11 cellular contexts compared by ENCODE assay signal in genomic region chrX:40845331-40845911, GRCh38.
DNase-seq lines count a peak whose midpoint lies in the region; ATAC-seq, FAIRE-seq and TF ChIP-seq lines count a peak whose summit lies in the region.
"Had no signal": no experiment of that assay in that cellular context is flagged by ENCODE, and none has a peak within 500 bp of the region (broad histone marks: within the 10 kb centered on the region; RNA-seq: fewer than 3 reads in every experiment).

No MANE protein-coding gene starts in this region.

- no peak overlapping the region for H2BK12ac ChIP-seq in trophoblast cell (ENCODE audit: low read length)

- H3K4me1 Mint-ChIP-seq in WTC11 = peaks cover 42% of the 10 kb centered on the region

- WGBS in trophoblast cell (ENCODE audit: extremely low coverage, insufficient coverage, insufficient read length) = no CpG with 5 or more reads among the region's 5 CpGs

- peaks cover 13% of the 10 kb centered on the region for H3K4me1 ChIP-seq in cardiac muscle cell (ENCODE audit: low read depth)
- peaks cover 0 to 4% of the 10 kb centered on the region in 2 experiments for H3K4me1 ChIP-seq in trophoblast cell (ENCODE audit: control insufficient read depth in 1 of 2, insufficient read depth in 2 of 2, low read length in 2 of 2)
- H3K4me1 ChIP-seq: parathyroid adenoma, suprapubic skin had no signal

- H2AK5ac ChIP-seq in trophoblast cell (ENCODE audit: low read length) = no peak overlapping the region

- no peak overlapping the region for H3K4ac ChIP-seq in trophoblast cell (ENCODE audit: low read depth, low read length)

- H4K8ac ChIP-seq in trophoblast cell (ENCODE audit: low read depth, low read length) = no peak overlapping the region

- no peak overlapping the region for H2AFZ ChIP-seq in trophoblast cell (ENCODE audit: insufficient read depth, low read length, poor library complexity)
- H2AFZ ChIP-seq: parathyroid adenoma had no signal

- POLR2A ChIA-PET in WTC11 (lab: Charles Lee) = interaction anchor here (1.1 kb wide), 1 partner anchor 240 kb away, joined by 6 read pairs; the partner anchor contains the start of gene USP9X

- H3K14ac ChIP-seq in trophoblast cell (ENCODE audit: low read length) = no peak overlapping the region

- CTCF ChIA-PET in WTC11 (lab: Charles Lee) = no interaction called here

- peaks cover 22% of the 10 kb centered on the region for H3K9me3 Mint-ChIP-seq in WTC11

- H3K23ac ChIP-seq in trophoblast cell (ENCODE audit: low read length) = no peak overlapping the region

- H3K4me3 Mint-ChIP-seq in WTC11 = peak overlapping the region; percentile 31

- H4K91ac ChIP-seq in trophoblast cell (ENCODE audit: low read depth, low read length) = no peak overlapping the region

- no peak overlapping the region for H4K12ac ChIP-seq in trophoblast cell (ENCODE audit: low read depth, low read length)

- peaks cover 2% of the 10 kb centered on the region; the same call in 1 of the 2 replicates for H3K27me3 Mint-ChIP-seq in WTC11 (ENCODE audit: low read depth)

- peaks cover 30% of the 10 kb centered on the region for H3K36me3 Mint-ChIP-seq in WTC11

- H3K4me3 ChIP-seq in cardiac muscle cell (no peak overlapping the region), trophoblast cell (ENCODE audit: low read depth, low read length) (no peak overlapping the region)
- H3K4me3 ChIP-seq: suprapubic skin had no signal

- H3K27ac ChIP-seq in cardiac muscle cell (peak overlapping the region; percentile 94), trophoblast cell (ENCODE audit: low read depth, low read length) (peak overlapping the region; percentile 76)
- H3K27ac ChIP-seq: parathyroid adenoma, suprapubic skin had no signal

- peaks cover 12% of the 10 kb centered on the region for H3K79me1 ChIP-seq in trophoblast cell (ENCODE audit: low read length)

- no peaks in the 10 kb centered on the region for H3K79me2 ChIP-seq in trophoblast cell (ENCODE audit: control insufficient read depth, insufficient read depth, low read length, poor library complexity)
- H3K79me2 ChIP-seq: parathyroid adenoma had no signal

- H3K9me3 ChIP-seq in cardiac muscle cell (ENCODE audit: low read depth) (no peaks in the 10 kb centered on the region), trophoblast cell (ENCODE audit: insufficient read depth, low read depth, low read length) (no peaks in the 10 kb centered on the region)
- H3K9me3 ChIP-seq: suprapubic skin had no signal

- no peak for TF ChIP-seq CTCF in WTC11 (IDR thresholded peaks at IDR 0.05)
- no peak for TF ChIP-seq CTCF in cardiac muscle cell (IDR thresholded peaks at IDR 0.05; ENCODE audit: low read depth, low read length)

- H3K27me3 ChIP-seq in cardiac muscle cell (no peaks in the 10 kb centered on the region), trophoblast cell (ENCODE audit: insufficient read depth, low read length) (no peaks in the 10 kb centered on the region)
- H3K27me3 ChIP-seq: suprapubic skin had no signal

- peak overlapping the region; percentile 45 for H3K4me2 ChIP-seq in trophoblast cell (ENCODE audit: low read length)

- no peak overlapping the region for H3K18ac ChIP-seq in trophoblast cell (ENCODE audit: low read length)

- no peak overlapping the region for H3K9ac ChIP-seq in trophoblast cell (ENCODE audit: low read length)
- H3K9ac ChIP-seq: parathyroid adenoma had no signal

- FAIRE-seq in G401.6 (lab: Jason Lieb, UNC) = peak; percentile 76
- FAIRE-seq: colon had no signal

- ATAC-seq in WTC11 (peak; percentile 70), HG03196 (IDR thresholded peaks at IDR 0.05; ENCODE audit: unreplicated experiment) (no peak), GM21423 (IDR thresholded peaks at IDR 0.05; ENCODE audit: unreplicated experiment) (no peak)

- DNase-seq in WTC11 (ENCODE audit: low spot score) (no peak), cardiac muscle cell (ENCODE audit: low read depth in 1 of 2, low spot score in 1 of 2) (peak; percentile 68 to 94), trophoblast cell (peak in 1 of 2 donors; percentile 20), NCI-H1930 (lab: John Stamatoyannopoulos, UW) (no peak)
- DNase-seq in stimulated activated CD4-positive, alpha-beta T cell treated with anti-CD3 and anti-CD28 coated beads, Interleukin-2, amount 100 ng/mL, for 24 hours = no peak

- H3K27ac Mint-ChIP-seq in WTC11 = peak overlapping the region; percentile 99

- H2BK120ac ChIP-seq in trophoblast cell (ENCODE audit: insufficient read depth, low read length, poor library complexity) = no peak overlapping the region

- no peaks in the 10 kb centered on the region for H3K36me3 ChIP-seq in cardiac muscle cell
- no peaks in the 10 kb centered on the region for H3K36me3 ChIP-seq in trophoblast cell (ENCODE audit: control insufficient read depth in 1 of 2, insufficient read depth in 2 of 2, low read length in 2 of 2)
- H3K36me3 ChIP-seq: suprapubic skin had no signal

- H2BK5ac ChIP-seq in trophoblast cell (ENCODE audit: low read depth, low read length, poor library complexity) = peak overlapping the region; percentile 26

TF ChIP-seq in WTC11, 78 proteins besides CTCF, POLR2A, EP300 and RAD21:
- TF ChIP-seq TEAD4 (CRISPR knock-in tag; IDR thresholded peaks at IDR 0.05) (peak; percentile 33; the same call in 1 of the 2 replicates), ZNF396 (CRISPR knock-in tag; IDR thresholded peaks at IDR 0.05; ENCODE audit: borderline replicate concordance) (no peak), FOXK1 (CRISPR knock-in tag; IDR thresholded peaks at IDR 0.05) (no peak), TEAD1 (CRISPR knock-in tag; IDR thresholded peaks at IDR 0.05) (peak; percentile 86; the same call in 1 of the 2 replicates), FOXJ3 (CRISPR knock-in tag; IDR thresholded peaks at IDR 0.05; ENCODE audit: borderline replicate concordance) (no peak), NR1H2 (CRISPR knock-in tag; IDR thresholded peaks at IDR 0.05) (no peak)

Comparison
In these comparisons a context has a peak if more than half of its experiments do, and no peak if none do; other contexts are left out.
1. DNase-seq: peak in cardiac muscle cell (2 of 2); none in WTC11 (single experiment), stimulated activated CD4-positive, alpha-beta T cell treated with anti-CD3 and anti-CD28 coated beads, Interleukin-2, amount 100 ng/mL, for 24 hours (0 of 2) and NCI-H1930 (0 of 2).